In genomic region chr1:179151908-179152682, GRCh38 we compare ENCODE assay signal across 1 cellular context.
TF ChIP-seq lines count a peak whose summit lies in the region.

No MANE protein-coding gene starts in this region.

TF ChIP-seq in HepG2, 621 proteins besides CTCF, POLR2A, EP300 and RAD21 (continued from another document and continues in another):
- TF ChIP-seq ZNF749 (CRISPR knock-in tag; IDR thresholded peaks at IDR 0.05; ENCODE audit: borderline replicate concordance) (peak; percentile 29; the same call in 1 of the 2 replicates), MED13 (CRISPR knock-in tag; IDR thresholded peaks at IDR 0.05) (0 out of 2 replicates have a peak, but pooled peaks have one; percentile 31), ZSCAN9 (CRISPR knock-in tag; IDR thresholded peaks at IDR 0.05; ENCODE audit: borderline replicate concordance) (peak; percentile 75), MIER2 (CRISPR knock-in tag; IDR thresholded peaks at IDR 0.05) (peak; percentile 45; the same call in 1 of the 2 replicates), TEAD3 (CRISPR knock-in tag; optimal IDR thresholded peaks at IDR 0.05; ENCODE audit: borderline replicate concordance) (peak; percentile 73), GLMP (CRISPR knock-in tag; IDR thresholded peaks at IDR 0.05; ENCODE audit: borderline replicate concordance) (no peak), GABPA (IDR thresholded peaks at IDR 0.05; ENCODE audit: low read depth, low read length) (no peak), GABPA (CRISPR knock-in tag; IDR thresholded peaks at IDR 0.05; ENCODE audit: low read depth) (0 out of 2 replicates have a peak, but pooled peaks have one; percentile 41), POLR2AphosphoS2 (IDR thresholded peaks at IDR 0.05; ENCODE audit: low read depth, low read length) (no peak), IKZF4 (CRISPR knock-in tag; IDR thresholded peaks at IDR 0.05; ENCODE audit: borderline replicate concordance, low read depth, not compliant biosample characterization) (no peak), ERF (CRISPR knock-in tag; IDR thresholded peaks at IDR 0.05) (peak; percentile 89), ZNF609 (CRISPR knock-in tag; IDR thresholded peaks at IDR 0.05; ENCODE audit: borderline replicate concordance) (peak; percentile 92), ISL2 (CRISPR knock-in tag; IDR thresholded peaks at IDR 0.05) (peak; percentile 84; the same call in 1 of the 2 replicates), DDIT3 (CRISPR knock-in tag; IDR thresholded peaks at IDR 0.05) (no peak), HOXA5 (CRISPR knock-in tag; IDR thresholded peaks at IDR 0.05) (0 out of 2 replicates have a peak, but pooled peaks have one; percentile 35), SRSF1 (optimal IDR thresholded peaks at IDR 0.05; ENCODE audit: low read depth, low read length) (no peak), ZNF503 (CRISPR knock-in tag; IDR thresholded peaks at IDR 0.05) (peak; percentile 67), NFE2 (CRISPR knock-in tag; IDR thresholded peaks at IDR 0.05) (no peak), FOXO1 (CRISPR knock-in tag; IDR thresholded peaks at IDR 0.05) (peak; percentile 48; the same call in 1 of the 2 replicates), MNT (IDR thresholded peaks at IDR 0.05) (0 out of 2 replicates have a peak, but pooled peaks have one; percentile 41), MEF2D (CRISPR knock-in tag; IDR thresholded peaks at IDR 0.05) (peak; percentile 77), BCL6 (CRISPR knock-in tag; IDR thresholded peaks at IDR 0.05) (peak; percentile 92), NFIC (IDR thresholded peaks at IDR 0.05; ENCODE audit: low read length) (peak; percentile 76; the same call in 1 of the 2 replicates), MIXL1 (CRISPR knock-in tag; IDR thresholded peaks at IDR 0.05) (peak; percentile 95), ATF1 (CRISPR knock-in tag; IDR thresholded peaks at IDR 0.05) (0 out of 2 replicates have a peak, but pooled peaks have one; percentile 40), HMG20A (CRISPR knock-in tag; IDR thresholded peaks at IDR 0.05; ENCODE audit: borderline replicate concordance) (peak; percentile 85; the same call in 1 of the 2 replicates)
- TF ChIP-seq, protein P1, sequence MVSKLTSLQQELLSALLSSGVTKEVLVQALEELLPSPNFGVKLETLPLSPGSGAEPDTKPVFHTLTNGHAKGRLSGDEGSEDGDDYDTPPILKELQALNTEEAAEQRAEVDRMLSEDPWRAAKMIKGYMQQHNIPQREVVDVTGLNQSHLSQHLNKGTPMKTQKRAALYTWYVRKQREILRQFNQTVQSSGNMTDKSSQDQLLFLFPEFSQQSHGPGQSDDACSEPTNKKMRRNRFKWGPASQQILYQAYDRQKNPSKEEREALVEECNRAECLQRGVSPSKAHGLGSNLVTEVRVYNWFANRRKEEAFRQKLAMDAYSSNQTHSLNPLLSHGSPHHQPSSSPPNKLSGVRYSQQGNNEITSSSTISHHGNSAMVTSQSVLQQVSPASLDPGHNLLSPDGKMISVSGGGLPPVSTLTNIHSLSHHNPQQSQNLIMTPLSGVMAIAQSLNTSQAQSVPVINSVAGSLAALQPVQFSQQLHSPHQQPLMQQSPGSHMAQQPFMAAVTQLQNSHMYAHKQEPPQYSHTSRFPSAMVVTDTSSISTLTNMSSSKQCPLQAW (CRISPR knock-in tag; IDR thresholded peaks at IDR 0.05) = peak; percentile 92
- TF ChIP-seq, protein P2, sequence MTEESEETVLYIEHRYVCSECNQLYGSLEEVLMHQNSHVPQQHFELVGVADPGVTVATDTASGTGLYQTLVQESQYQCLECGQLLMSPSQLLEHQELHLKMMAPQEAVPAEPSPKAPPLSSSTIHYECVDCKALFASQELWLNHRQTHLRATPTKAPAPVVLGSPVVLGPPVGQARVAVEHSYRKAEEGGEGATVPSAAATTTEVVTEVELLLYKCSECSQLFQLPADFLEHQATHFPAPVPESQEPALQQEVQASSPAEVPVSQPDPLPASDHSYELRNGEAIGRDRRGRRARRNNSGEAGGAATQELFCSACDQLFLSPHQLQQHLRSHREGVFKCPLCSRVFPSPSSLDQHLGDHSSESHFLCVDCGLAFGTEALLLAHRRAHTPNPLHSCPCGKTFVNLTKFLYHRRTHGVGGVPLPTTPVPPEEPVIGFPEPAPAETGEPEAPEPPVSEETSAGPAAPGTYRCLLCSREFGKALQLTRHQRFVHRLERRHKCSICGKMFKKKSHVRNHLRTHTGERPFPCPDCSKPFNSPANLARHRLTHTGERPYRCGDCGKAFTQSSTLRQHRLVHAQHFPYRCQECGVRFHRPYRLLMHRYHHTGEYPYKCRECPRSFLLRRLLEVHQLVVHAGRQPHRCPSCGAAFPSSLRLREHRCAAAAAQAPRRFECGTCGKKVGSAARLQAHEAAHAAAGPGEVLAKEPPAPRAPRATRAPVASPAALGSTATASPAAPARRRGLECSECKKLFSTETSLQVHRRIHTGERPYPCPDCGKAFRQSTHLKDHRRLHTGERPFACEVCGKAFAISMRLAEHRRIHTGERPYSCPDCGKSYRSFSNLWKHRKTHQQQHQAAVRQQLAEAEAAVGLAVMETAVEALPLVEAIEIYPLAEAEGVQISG (CRISPR knock-in tag; IDR thresholded peaks at IDR 0.05) = no peak; the same call in 1 of the 2 replicates
- TF ChIP-seq, protein P3, sequence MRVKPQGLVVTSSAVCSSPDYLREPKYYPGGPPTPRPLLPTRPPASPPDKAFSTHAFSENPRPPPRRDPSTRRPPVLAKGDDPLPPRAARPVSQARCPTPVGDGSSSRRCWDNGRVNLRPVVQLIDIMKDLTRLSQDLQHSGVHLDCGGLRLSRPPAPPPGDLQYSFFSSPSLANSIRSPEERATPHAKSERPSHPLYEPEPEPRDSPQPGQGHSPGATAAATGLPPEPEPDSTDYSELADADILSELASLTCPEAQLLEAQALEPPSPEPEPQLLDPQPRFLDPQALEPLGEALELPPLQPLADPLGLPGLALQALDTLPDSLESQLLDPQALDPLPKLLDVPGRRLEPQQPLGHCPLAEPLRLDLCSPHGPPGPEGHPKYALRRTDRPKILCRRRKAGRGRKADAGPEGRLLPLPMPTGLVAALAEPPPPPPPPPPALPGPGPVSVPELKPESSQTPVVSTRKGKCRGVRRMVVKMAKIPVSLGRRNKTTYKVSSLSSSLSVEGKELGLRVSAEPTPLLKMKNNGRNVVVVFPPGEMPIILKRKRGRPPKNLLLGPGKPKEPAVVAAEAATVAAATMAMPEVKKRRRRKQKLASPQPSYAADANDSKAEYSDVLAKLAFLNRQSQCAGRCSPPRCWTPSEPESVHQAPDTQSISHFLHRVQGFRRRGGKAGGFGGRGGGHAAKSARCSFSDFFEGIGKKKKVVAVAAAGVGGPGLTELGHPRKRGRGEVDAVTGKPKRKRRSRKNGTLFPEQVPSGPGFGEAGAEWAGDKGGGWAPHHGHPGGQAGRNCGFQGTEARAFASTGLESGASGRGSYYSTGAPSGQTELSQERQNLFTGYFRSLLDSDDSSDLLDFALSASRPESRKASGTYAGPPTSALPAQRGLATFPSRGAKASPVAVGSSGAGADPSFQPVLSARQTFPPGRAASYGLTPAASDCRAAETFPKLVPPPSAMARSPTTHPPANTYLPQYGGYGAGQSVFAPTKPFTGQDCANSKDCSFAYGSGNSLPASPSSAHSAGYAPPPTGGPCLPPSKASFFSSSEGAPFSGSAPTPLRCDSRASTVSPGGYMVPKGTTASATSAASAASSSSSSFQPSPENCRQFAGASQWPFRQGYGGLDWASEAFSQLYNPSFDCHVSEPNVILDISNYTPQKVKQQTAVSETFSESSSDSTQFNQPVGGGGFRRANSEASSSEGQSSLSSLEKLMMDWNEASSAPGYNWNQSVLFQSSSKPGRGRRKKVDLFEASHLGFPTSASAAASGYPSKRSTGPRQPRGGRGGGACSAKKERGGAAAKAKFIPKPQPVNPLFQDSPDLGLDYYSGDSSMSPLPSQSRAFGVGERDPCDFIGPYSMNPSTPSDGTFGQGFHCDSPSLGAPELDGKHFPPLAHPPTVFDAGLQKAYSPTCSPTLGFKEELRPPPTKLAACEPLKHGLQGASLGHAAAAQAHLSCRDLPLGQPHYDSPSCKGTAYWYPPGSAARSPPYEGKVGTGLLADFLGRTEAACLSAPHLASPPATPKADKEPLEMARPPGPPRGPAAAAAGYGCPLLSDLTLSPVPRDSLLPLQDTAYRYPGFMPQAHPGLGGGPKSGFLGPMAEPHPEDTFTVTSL (CRISPR knock-in tag; IDR thresholded peaks at IDR 0.05; ENCODE audit: borderline replicate concordance) = peak; percentile 83; the same call in 1 of the 2 replicates
- TF ChIP-seq, protein P4, sequence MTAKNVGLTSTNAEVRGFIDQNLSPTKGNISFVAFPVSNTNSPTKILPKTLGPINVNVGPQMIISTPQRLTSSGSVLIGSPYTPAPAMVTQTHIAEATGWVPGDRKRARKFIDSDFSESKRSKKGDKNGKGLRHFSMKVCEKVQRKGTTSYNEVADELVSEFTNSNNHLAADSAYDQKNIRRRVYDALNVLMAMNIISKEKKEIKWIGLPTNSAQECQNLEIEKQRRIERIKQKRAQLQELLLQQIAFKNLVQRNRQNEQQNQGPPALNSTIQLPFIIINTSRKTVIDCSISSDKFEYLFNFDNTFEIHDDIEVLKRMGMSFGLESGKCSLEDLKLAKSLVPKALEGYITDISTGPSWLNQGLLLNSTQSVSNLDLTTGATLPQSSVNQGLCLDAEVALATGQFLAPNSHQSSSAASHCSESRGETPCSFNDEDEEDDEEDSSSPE (CRISPR knock-in tag; IDR thresholded peaks at IDR 0.05) = peak; percentile 56; the same call in 1 of the 2 replicates
- TF ChIP-seq, protein P5, sequence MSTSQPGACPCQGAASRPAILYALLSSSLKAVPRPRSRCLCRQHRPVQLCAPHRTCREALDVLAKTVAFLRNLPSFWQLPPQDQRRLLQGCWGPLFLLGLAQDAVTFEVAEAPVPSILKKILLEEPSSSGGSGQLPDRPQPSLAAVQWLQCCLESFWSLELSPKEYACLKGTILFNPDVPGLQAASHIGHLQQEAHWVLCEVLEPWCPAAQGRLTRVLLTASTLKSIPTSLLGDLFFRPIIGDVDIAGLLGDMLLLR (CRISPR knock-in tag; IDR thresholded peaks at IDR 0.05) = no peak
